16 cellular contexts compared by ENCODE assay signal in genomic region chr19:4088065-4088679, GRCh38. TPM values are rescaled to one million over a fixed set of nuclear protein-coding genes. Genes with fewer than 3 reads are reported as not detected.
DNase-seq lines count a peak whose midpoint lies in the region; ATAC-seq and TF ChIP-seq lines count a peak whose summit lies in the region.
"Had no signal": no experiment of that assay in that cellular context is flagged by ENCODE, and none has a peak within 500 bp of the region (broad histone marks: within the 10 kb centered on the region; RNA-seq: fewer than 3 reads in every experiment).

No MANE protein-coding gene starts in this region.

- H3K36me3 ChIP-seq in Peyer's patch = peaks cover 0 to 36% (median 0%) of the 10 kb centered on the region in 3 donors
- H3K36me3 ChIP-seq: uterus had no signal

- H3K36me3 Mint-ChIP-seq in activated T-cell treated with anti-CD3 and anti-CD28 coated beads, Interleukin-2, amount 50 U/mL, for 24 hours (ENCODE audit: low read depth) = peaks cover 24% of the 10 kb centered on the region
- H3K36me3 Mint-ChIP-seq in activated T-cell treated with anti-CD3 and anti-CD28 coated beads, Interleukin-2, amount 50 U/mL, for 4 hours (ENCODE audit: insufficient read depth) = no peaks in the 10 kb centered on the region
- peaks cover 31% of the 10 kb centered on the region for H3K36me3 Mint-ChIP-seq in effector memory CD8-positive, alpha-beta T cell (ENCODE audit: insufficient read depth)
- H3K36me3 Mint-ChIP-seq in stimulated activated naive B cell treated with anti-CD40 and anti-IgM and Interleukin-4, amounts not matched to agents 10 μg/mL and 1 μg/mL and 100 μg/mL, for 72 hours = peaks cover 18 to 31% of the 10 kb centered on the region in 2 donors

- peak overlapping the region; percentile 10 for H3K4me3 Mint-ChIP-seq in activated T-cell treated with anti-CD3 and anti-CD28 coated beads, Interleukin-2, amount 50 U/mL, for 24 hours
- H3K4me3 Mint-ChIP-seq in activated T-cell treated with anti-CD3 and anti-CD28 coated beads, Interleukin-2, amount 50 U/mL, for 4 hours = no peak overlapping the region
- peak overlapping the region; percentile 78 to 82 for H3K4me3 Mint-ChIP-seq in effector memory CD8-positive, alpha-beta T cell
- H3K4me3 Mint-ChIP-seq in stimulated activated naive B cell treated with anti-CD40 and anti-IgM and Interleukin-4, amounts not matched to agents 10 μg/mL and 1 μg/mL and 100 μg/mL, for 72 hours = peak overlapping the region; percentile 43 to 48

- no peaks in the 10 kb centered on the region for H3K27me3 ChIP-seq in Peyer's patch
- H3K27me3 ChIP-seq: hepatocyte, uterus had no signal

- H3K4me1 ChIP-seq in Peyer's patch = peaks cover 8 to 38% (median 16%) of the 10 kb centered on the region in 4 donors
- H3K4me1 ChIP-seq: uterus had no signal

- TF ChIP-seq POLR2A in Peyer's patch (IDR thresholded peaks at IDR 0.05) = no peak

- no peak for ATAC-seq in activated T-cell treated with anti-CD3 and anti-CD28 coated beads, Interleukin-2, amount 50 U/mL, for 4 hours
- no peak for ATAC-seq in effector memory CD8-positive, alpha-beta T cell (replicated peaks)
- ATAC-seq in stimulated activated naive B cell treated with anti-CD40 and anti-IgM and Interleukin-4, amounts not matched to agents 10 μg/mL and 1 μg/mL and 100 μg/mL, for 72 hours (replicated peaks) = no peak

- no peaks in the 10 kb centered on the region for H3K9me3 Mint-ChIP-seq in activated T-cell treated with anti-CD3 and anti-CD28 coated beads, Interleukin-2, amount 50 U/mL, for 24 hours
- no peaks in the 10 kb centered on the region for H3K9me3 Mint-ChIP-seq in activated T-cell treated with anti-CD3 and anti-CD28 coated beads, Interleukin-2, amount 50 U/mL, for 4 hours
- no peaks in the 10 kb centered on the region for H3K9me3 Mint-ChIP-seq in effector memory CD8-positive, alpha-beta T cell
- no peaks in the 10 kb centered on the region for H3K9me3 Mint-ChIP-seq in stimulated activated naive B cell treated with anti-CD40 and anti-IgM and Interleukin-4, amounts not matched to agents 10 μg/mL and 1 μg/mL and 100 μg/mL, for 72 hours

- H3K27ac ChIP-seq in Peyer's patch = peak overlapping the region in 3 of 4 donors; percentile 19 to 52 (median 30)
- H3K27ac ChIP-seq: hepatocyte, uterus had no signal

- TF ChIP-seq CTCF in Peyer's patch (IDR thresholded peaks at IDR 0.05) = no peak

- H3K4me3 ChIP-seq in Peyer's patch = no peak overlapping the region
- H3K4me3 ChIP-seq: hepatocyte, uterus had no signal

- H3K27ac Mint-ChIP-seq in activated T-cell treated with anti-CD3 and anti-CD28 coated beads, Interleukin-2, amount 50 U/mL, for 24 hours = peak overlapping the region; percentile 52
- peak overlapping the region; percentile 87 to 93 for H3K27ac Mint-ChIP-seq in effector memory CD8-positive, alpha-beta T cell
- peak overlapping the region; percentile 86 for H3K27ac Mint-ChIP-seq in stimulated activated naive B cell treated with anti-CD40 and anti-IgM and Interleukin-4, amounts not matched to agents 10 μg/mL and 1 μg/mL and 100 μg/mL, for 72 hours

- no peak for DNase-seq in activated T-cell treated with anti-CD3 and anti-CD28 coated beads, Interleukin-2, amount 50 U/mL, for 24 hours
- no peak for DNase-seq in activated T-cell treated with anti-CD3 and anti-CD28 coated beads, Interleukin-2, amount 50 U/mL, for 4 hours
- DNase-seq in Peyer's patch (no peak), middle frontal gyrus (ENCODE audit: extremely low spot score, low spot score) (no peak), NCI-H1092 (lab: John Stamatoyannopoulos, UW) (no peak), COLO668 (lab: John Stamatoyannopoulos, UW; ENCODE audit: unreplicated experiment) (no peak)
- no peak for DNase-seq in effector memory CD8-positive, alpha-beta T cell
- no peak for DNase-seq in stimulated activated naive B cell treated with anti-CD40 and anti-IgM and Interleukin-4, amounts not matched to agents 10 μg/mL and 1 μg/mL and 100 μg/mL, for 72 hours
- DNase-seq: ACHN; activated CD8-positive, alpha-beta memory T cell treated with anti-CD3 and anti-CD28 coated beads, Interleukin-2, amount 50 U/mL, for 48 hours; anterior cingulate cortex; left cardiac atrium; NCI-H1436; NCI-H2227 treated with DMSO at 0.1 percent for 48 hours; uterus had no signal

- H3K27me3 Mint-ChIP-seq in activated T-cell treated with anti-CD3 and anti-CD28 coated beads, Interleukin-2, amount 50 U/mL, for 24 hours = no peaks in the 10 kb centered on the region
- no peaks in the 10 kb centered on the region for H3K27me3 Mint-ChIP-seq in activated T-cell treated with anti-CD3 and anti-CD28 coated beads, Interleukin-2, amount 50 U/mL, for 4 hours (ENCODE audit: low read depth)
- H3K27me3 Mint-ChIP-seq in effector memory CD8-positive, alpha-beta T cell = no peaks in the 10 kb centered on the region
- H3K27me3 Mint-ChIP-seq in stimulated activated naive B cell treated with anti-CD40 and anti-IgM and Interleukin-4, amounts not matched to agents 10 μg/mL and 1 μg/mL and 100 μg/mL, for 72 hours = no peaks in the 10 kb centered on the region

- H3K4me1 Mint-ChIP-seq in activated T-cell treated with anti-CD3 and anti-CD28 coated beads, Interleukin-2, amount 50 U/mL, for 24 hours (ENCODE audit: low read depth) = peaks cover 56% of the 10 kb centered on the region
- H3K4me1 Mint-ChIP-seq in activated T-cell treated with anti-CD3 and anti-CD28 coated beads, Interleukin-2, amount 50 U/mL, for 4 hours (ENCODE audit: low read depth) = peaks cover 54% of the 10 kb centered on the region
- H3K4me1 Mint-ChIP-seq in effector memory CD8-positive, alpha-beta T cell (ENCODE audit: low read depth in 2 of 2) = peaks cover 31 to 45% of the 10 kb centered on the region in 2 donors
- H3K4me1 Mint-ChIP-seq in stimulated activated naive B cell treated with anti-CD40 and anti-IgM and Interleukin-4, amounts not matched to agents 10 μg/mL and 1 μg/mL and 100 μg/mL, for 72 hours = peaks cover 14 to 51% of the 10 kb centered on the region in 2 donors

- H3K9me3 ChIP-seq in Peyer's patch = no peaks in the 10 kb centered on the region
- H3K9me3 ChIP-seq: uterus had no signal

RNA-seq across cellular contexts. Expression of gene ZBTB7A, which starts 21.5 kb away (rescaled TPM):
- 10 to 100 TPM; 46.6 to 49.6 (median 47.4) TPM for total RNA-seq in activated T-cell treated with anti-CD3 and anti-CD28 coated beads, Interleukin-2, amount 50 U/mL, for 4 hours
- 100 to 1,000 TPM in 2 of 4 donors, 10 to 100 TPM in 2; 74.3 to 149 (median 96.1) TPM for total RNA-seq in Peyer's patch

RNA-seq across cellular contexts. Expression of gene MAP2K2, which starts 35.8 kb away (rescaled TPM):
- 100 to 1,000 TPM; 136 to 143 (median 139) TPM for total RNA-seq in activated T-cell treated with anti-CD3 and anti-CD28 coated beads, Interleukin-2, amount 50 U/mL, for 4 hours
- total RNA-seq in Peyer's patch = 100 to 1,000 TPM; 168 to 283 (median 220) TPM
